1 cellular context compared by ENCODE assay signal in genomic region chr5:61262080-61262479, GRCh38.
TF ChIP-seq lines count a peak whose summit lies in the region.

No MANE protein-coding gene starts in this region.

TF ChIP-seq in A549, 52 proteins besides CTCF, POLR2A, EP300 and RAD21 (continued from another document):
- TF ChIP-seq HMGXB4 (CRISPR knock-in tag; IDR thresholded peaks at IDR 0.05; ENCODE audit: borderline replicate concordance) (no peak), KDM1A (IDR thresholded peaks at IDR 0.05; ENCODE audit: low read depth) (no peak), TP53 (CRISPR knock-in tag; IDR thresholded peaks at IDR 0.05) (no peak), TFCP2L1 (CRISPR knock-in tag; IDR thresholded peaks at IDR 0.05) (no peak), GATA3 (IDR thresholded peaks at IDR 0.05; ENCODE audit: borderline replicate concordance) (no peak), REST (IDR thresholded peaks at IDR 0.05) (no peak), NFE2L2 (conservative IDR thresholded peaks at IDR 0.05; ENCODE audit: low read length) (no peak), USF2 (IDR thresholded peaks at IDR 0.05) (no peak), HOXB5 (CRISPR knock-in tag; IDR thresholded peaks at IDR 0.05) (no peak), MAFK (IDR thresholded peaks at IDR 0.05; ENCODE audit: partially characterized antibody) (no peak)
